2 cellular contexts compared by ENCODE assay signal in the genomic region with DNA sequence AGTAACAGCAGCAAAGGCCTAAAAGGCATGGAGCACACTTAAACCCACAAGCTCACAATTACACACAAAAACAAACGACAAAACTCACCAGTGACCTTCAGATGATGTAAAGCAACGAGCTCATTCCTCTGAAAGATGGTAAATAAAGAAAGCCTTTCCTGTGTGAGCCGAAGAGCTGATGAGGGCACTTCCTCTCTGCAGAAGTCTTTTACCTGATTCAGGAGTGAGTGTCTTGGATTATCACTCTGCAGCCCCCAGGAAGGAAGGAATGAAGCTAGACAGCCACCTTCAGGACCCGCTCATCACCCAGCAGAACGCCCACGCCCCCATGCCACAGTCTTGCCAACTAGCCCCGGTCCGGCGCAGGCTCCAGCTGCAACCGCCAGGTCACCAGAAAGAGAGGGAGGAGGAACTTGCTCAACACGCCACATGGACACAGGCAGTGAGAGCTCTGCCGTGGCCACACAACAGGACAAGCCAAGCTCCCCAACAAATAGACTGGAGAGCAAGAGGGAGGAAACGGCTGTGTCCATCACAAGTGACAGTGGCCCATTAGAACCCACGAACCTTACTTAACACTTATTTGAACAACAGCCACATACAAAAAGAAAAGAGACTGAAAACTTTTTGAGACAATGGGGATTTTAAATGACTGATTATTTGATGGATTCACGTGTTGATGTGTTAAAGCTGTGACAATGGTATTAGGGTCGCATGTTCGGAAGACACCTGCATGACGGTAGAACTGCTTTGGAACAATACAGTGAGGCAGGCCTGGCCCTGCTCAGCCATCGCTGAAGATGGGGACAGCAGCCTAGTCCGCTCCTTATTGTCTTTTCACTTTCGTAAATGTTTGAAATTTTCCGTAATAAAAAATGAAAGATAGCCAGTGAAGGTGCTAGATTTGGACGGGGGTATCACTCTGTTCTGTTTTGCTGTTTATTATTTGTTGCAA.
TF ChIP-seq lines count a peak whose summit lies in the region.

No MANE protein-coding gene starts in this region.

TF ChIP-seq in SK-N-SH, 30 proteins besides CTCF, POLR2A, EP300 and RAD21 (continued from another document):
- TF ChIP-seq SIN3A (IDR thresholded peaks at IDR 0.05; ENCODE audit: borderline replicate concordance, low read depth, low read length) = no peak
- TF ChIP-seq, protein P1, sequence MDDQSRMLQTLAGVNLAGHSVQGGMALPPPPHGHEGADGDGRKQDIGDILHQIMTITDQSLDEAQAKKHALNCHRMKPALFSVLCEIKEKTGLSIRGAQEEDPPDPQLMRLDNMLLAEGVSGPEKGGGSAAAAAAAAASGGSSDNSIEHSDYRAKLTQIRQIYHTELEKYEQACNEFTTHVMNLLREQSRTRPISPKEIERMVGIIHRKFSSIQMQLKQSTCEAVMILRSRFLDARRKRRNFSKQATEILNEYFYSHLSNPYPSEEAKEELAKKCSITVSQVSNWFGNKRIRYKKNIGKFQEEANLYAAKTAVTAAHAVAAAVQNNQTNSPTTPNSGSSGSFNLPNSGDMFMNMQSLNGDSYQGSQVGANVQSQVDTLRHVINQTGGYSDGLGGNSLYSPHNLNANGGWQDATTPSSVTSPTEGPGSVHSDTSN (IDR thresholded peaks at IDR 0.05) = no peak
- no peak for TF ChIP-seq CHD2 (IDR thresholded peaks at IDR 0.05; ENCODE audit: low read length, partially characterized antibody)
- TF ChIP-seq JUND (IDR thresholded peaks at IDR 0.05) = no peak
- TF ChIP-seq TCF12 (IDR thresholded peaks at IDR 0.05) = no peak
- TF ChIP-seq, protein P2, sequence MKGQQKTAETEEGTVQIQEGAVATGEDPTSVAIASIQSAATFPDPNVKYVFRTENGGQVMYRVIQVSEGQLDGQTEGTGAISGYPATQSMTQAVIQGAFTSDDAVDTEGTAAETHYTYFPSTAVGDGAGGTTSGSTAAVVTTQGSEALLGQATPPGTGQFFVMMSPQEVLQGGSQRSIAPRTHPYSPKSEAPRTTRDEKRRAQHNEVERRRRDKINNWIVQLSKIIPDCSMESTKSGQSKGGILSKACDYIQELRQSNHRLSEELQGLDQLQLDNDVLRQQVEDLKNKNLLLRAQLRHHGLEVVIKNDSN (IDR thresholded peaks at IDR 0.05; ENCODE audit: borderline replicate concordance, low read depth) = no peak
- no peak for TF ChIP-seq RCOR1 (IDR thresholded peaks at IDR 0.05; ENCODE audit: low read length)
- TF ChIP-seq MEF2A (IDR thresholded peaks at IDR 0.05; ENCODE audit: borderline replicate concordance, low read depth) = no peak

TF ChIP-seq in SK-N-SH treated with all-trans-retinoic acid at 6 μM for 48 hours, 23 proteins besides CTCF, POLR2A, EP300 and RAD21 (continued from another document):
- TF ChIP-seq, protein P3, sequence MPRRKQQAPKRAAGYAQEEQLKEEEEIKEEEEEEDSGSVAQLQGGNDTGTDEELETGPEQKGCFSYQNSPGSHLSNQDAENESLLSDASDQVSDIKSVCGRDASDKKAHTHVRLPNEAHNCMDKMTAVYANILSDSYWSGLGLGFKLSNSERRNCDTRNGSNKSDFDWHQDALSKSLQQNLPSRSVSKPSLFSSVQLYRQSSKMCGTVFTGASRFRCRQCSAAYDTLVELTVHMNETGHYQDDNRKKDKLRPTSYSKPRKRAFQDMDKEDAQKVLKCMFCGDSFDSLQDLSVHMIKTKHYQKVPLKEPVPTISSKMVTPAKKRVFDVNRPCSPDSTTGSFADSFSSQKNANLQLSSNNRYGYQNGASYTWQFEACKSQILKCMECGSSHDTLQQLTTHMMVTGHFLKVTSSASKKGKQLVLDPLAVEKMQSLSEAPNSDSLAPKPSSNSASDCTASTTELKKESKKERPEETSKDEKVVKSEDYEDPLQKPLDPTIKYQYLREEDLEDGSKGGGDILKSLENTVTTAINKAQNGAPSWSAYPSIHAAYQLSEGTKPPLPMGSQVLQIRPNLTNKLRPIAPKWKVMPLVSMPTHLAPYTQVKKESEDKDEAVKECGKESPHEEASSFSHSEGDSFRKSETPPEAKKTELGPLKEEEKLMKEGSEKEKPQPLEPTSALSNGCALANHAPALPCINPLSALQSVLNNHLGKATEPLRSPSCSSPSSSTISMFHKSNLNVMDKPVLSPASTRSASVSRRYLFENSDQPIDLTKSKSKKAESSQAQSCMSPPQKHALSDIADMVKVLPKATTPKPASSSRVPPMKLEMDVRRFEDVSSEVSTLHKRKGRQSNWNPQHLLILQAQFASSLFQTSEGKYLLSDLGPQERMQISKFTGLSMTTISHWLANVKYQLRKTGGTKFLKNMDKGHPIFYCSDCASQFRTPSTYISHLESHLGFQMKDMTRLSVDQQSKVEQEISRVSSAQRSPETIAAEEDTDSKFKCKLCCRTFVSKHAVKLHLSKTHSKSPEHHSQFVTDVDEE (CRISPR knock-in tag; IDR thresholded peaks at IDR 0.05) = no peak
- TF ChIP-seq ZNF8 (CRISPR knock-in tag; IDR thresholded peaks at IDR 0.05) (no peak), CSDC2 (CRISPR knock-in tag; IDR thresholded peaks at IDR 0.05) (no peak), TCF4 (CRISPR knock-in tag; IDR thresholded peaks at IDR 0.05; ENCODE audit: borderline replicate concordance) (no peak)
- TF ChIP-seq, protein P4, sequence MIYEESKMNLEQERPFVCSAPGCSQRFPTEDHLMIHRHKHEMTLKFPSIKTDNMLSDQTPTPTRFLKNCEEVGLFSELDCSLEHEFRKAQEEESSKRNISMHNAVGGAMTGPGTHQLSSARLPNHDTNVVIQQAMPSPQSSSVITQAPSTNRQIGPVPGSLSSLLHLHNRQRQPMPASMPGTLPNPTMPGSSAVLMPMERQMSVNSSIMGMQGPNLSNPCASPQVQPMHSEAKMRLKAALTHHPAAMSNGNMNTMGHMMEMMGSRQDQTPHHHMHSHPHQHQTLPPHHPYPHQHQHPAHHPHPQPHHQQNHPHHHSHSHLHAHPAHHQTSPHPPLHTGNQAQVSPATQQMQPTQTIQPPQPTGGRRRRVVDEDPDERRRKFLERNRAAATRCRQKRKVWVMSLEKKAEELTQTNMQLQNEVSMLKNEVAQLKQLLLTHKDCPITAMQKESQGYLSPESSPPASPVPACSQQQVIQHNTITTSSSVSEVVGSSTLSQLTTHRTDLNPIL (CRISPR knock-in tag; IDR thresholded peaks at IDR 0.05; ENCODE audit: low read depth) = no peak
